In the genomic region with DNA sequence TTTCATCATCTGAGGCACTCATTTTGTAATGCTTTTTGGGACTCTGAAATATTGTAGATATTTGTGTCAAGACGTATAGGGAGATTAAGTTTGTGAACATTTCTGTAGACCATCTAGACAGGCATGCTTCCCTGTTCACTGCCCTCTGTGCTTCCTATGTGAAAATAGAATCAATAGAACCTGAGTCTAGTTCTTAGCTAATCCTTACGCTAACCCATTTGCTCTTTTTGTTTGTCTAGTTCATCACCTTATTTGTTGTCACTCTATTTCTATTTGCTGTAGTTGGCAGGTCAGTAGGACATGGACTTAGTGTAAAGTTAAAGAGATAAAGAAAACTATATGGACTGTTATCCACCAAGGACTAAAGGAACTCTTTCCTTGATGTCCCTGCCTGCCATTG, we compare ENCODE assay signal across 22 cellular contexts.
DNase-seq lines count a peak whose midpoint lies in the region; ATAC-seq and TF ChIP-seq lines count a peak whose summit lies in the region.
"Had no signal": no experiment of that assay in that cellular context is flagged by ENCODE, and none has a peak within 500 bp of the region (broad histone marks: within the 10 kb centered on the region; RNA-seq: fewer than 3 reads in every experiment).

No MANE protein-coding gene starts in this region.

- H3K4me1 Mint-ChIP-seq in nephron = peaks cover 32% of the 10 kb centered on the region
- H3K4me1 Mint-ChIP-seq: CD14-positive monocyte; CD4-positive, alpha-beta memory T cell; CD4-positive, CD25-positive, alpha-beta regulatory T cell; CD8-positive, alpha-beta memory T cell had no signal

- TF ChIP-seq CTCF in 22Rv1 (IDR thresholded peaks at IDR 0.05) (no peak), body of pancreas (IDR thresholded peaks at IDR 0.05) (no peak), nephron (IDR thresholded peaks at IDR 0.05; ENCODE audit: unreplicated experiment in 3 of 3) (no peak)

- H3K36me3 ChIP-seq in body of pancreas (replicated peaks in 1 of 2; ENCODE audit: insufficient read depth in 1 of 2, low read depth in 2 of 2) = no peaks in the 10 kb centered on the region
- H3K36me3 ChIP-seq: BE2C, BLaER1 had no signal

- no peaks in the 10 kb centered on the region for H3K36me3 Mint-ChIP-seq in nephron (ENCODE audit: low read depth)
- H3K36me3 Mint-ChIP-seq: CD14-positive monocyte; CD4-positive, alpha-beta memory T cell; CD4-positive, CD25-positive, alpha-beta regulatory T cell; CD8-positive, alpha-beta memory T cell had no signal

- H3K9me3 Mint-ChIP-seq in nephron = peaks cover 3% of the 10 kb centered on the region

- H3K4me3 Mint-ChIP-seq in nephron = no peak overlapping the region
- H3K4me3 Mint-ChIP-seq: CD14-positive monocyte; CD4-positive, alpha-beta memory T cell; CD4-positive, CD25-positive, alpha-beta regulatory T cell; CD8-positive, alpha-beta memory T cell had no signal

- 35 to 40% methylated on average over 2 of the region's 2 CpGs for WGBS in body of pancreas, 2 donors

- peak overlapping the region; percentile 49 for H3K27ac ChIP-seq in 22Rv1
- peak overlapping the region; percentile 56 to 78 (median 66) for H3K27ac ChIP-seq in body of pancreas
- H3K27ac ChIP-seq: BLaER1 had no signal

- intact Hi-C loops in body of pancreas (cut with DNase I) = no loop called here

- no peak for TF ChIP-seq POLR2A in body of pancreas (IDR thresholded peaks at IDR 0.05)

- DNase-seq in body of pancreas = no peak
- no peak for DNase-seq in Kasumi-1 (lab: John Stamatoyannopoulos, UW)
- DNase-seq in 8988T = no peak
- DNase-seq: ACHN; BE2C; C1 segment of cervical spinal cord; CD4-positive, alpha-beta memory T cell; CD4-positive, CD25-positive, alpha-beta regulatory T cell; CD8-positive, alpha-beta memory T cell; COR-L47; DMS 273 treated with DMSO at 0.1 percent for 48 hours; DMS153; DMS79; DND-41; EL; GDM1 had no signal

- H3K27me3 ChIP-seq in body of pancreas = no peaks in the 10 kb centered on the region
- H3K27me3 ChIP-seq: BE2C, BLaER1 had no signal

- no peaks in the 10 kb centered on the region for H3K9me3 ChIP-seq in body of pancreas
- H3K9me3 ChIP-seq: BE2C had no signal

- no peaks in the 10 kb centered on the region for H3K27me3 Mint-ChIP-seq in nephron (ENCODE audit: low read depth)
- H3K27me3 Mint-ChIP-seq: CD4-positive, alpha-beta memory T cell; CD8-positive, alpha-beta memory T cell had no signal

- peak overlapping the region in 2 of 3 experiments; percentile 95 to 98 for H3K27ac Mint-ChIP-seq in nephron
- H3K27ac Mint-ChIP-seq: CD14-positive monocyte; CD4-positive, alpha-beta memory T cell; CD4-positive, CD25-positive, alpha-beta regulatory T cell; CD8-positive, alpha-beta memory T cell had no signal

- H3K4me3 ChIP-seq in body of pancreas = peak overlapping the region in 1 of 2 donors; percentile 2
- H3K4me3 ChIP-seq: BLaER1, GM12878 had no signal

- peaks cover 54% of the 10 kb centered on the region for H3K4me1 ChIP-seq in body of pancreas
- H3K4me1 ChIP-seq: BE2C, BLaER1 had no signal

- no peak for ATAC-seq in body of pancreas
- no peak for ATAC-seq in HG03457 (IDR thresholded peaks at IDR 0.05; ENCODE audit: unreplicated experiment)
- ATAC-seq: GM12878 had no signal
